9 cellular contexts compared by ENCODE assay signal in genomic region chr10:69222157-69223027, GRCh38. TPM values are rescaled to one million over a fixed set of nuclear protein-coding genes. Genes with fewer than 3 reads are reported as not detected.
DNase-seq lines count a peak whose midpoint lies in the region; ATAC-seq and TF ChIP-seq lines count a peak whose summit lies in the region.
"Had no signal": no experiment of that assay in that cellular context is flagged by ENCODE, and none has a peak within 500 bp of the region (broad histone marks: within the 10 kb centered on the region; RNA-seq: fewer than 3 reads in every experiment).

No MANE protein-coding gene starts in this region.

- H3K9ac ChIP-seq in DND-41 (ENCODE audit: low read depth, low read length) = peak overlapping the region; percentile 36

- peak overlapping the region; percentile 67 for H2AFZ ChIP-seq in DND-41 (ENCODE audit: low read depth, low read length)

- ATAC-seq in DND-41 (ENCODE audit: insufficient read depth, low read depth) (peak; percentile 92), GM19438 (IDR thresholded peaks at IDR 0.05; ENCODE audit: low read depth, unreplicated experiment) (peak; percentile 96), HG03469 (IDR thresholded peaks at IDR 0.05; ENCODE audit: unreplicated experiment) (peak; percentile 95), RWPE2 (ENCODE audit: low read depth) (peak; percentile 96), right cardiac atrium (peak; percentile 55 to 65)

- peaks cover 23% of the 10 kb centered on the region for H3K4me1 Mint-ChIP-seq in activated naive CD4-positive, alpha-beta T cell treated with anti-CD3 and anti-CD28 coated beads for 36 hours (ENCODE audit: low read depth)

- H3K27me3 Mint-ChIP-seq in activated naive CD4-positive, alpha-beta T cell treated with anti-CD3 and anti-CD28 coated beads for 36 hours (ENCODE audit: low read depth) = no peaks in the 10 kb centered on the region

- no peaks in the 10 kb centered on the region for H3K9me3 Mint-ChIP-seq in activated naive CD4-positive, alpha-beta T cell treated with anti-CD3 and anti-CD28 coated beads for 36 hours

- peak overlapping the region; percentile 76 for H3K27ac ChIP-seq in DND-41 (ENCODE audit: low read length)
- H3K27ac ChIP-seq in RWPE2 (ENCODE audit: poor library complexity, severe bottlenecking) = peak overlapping the region; percentile 93
- H3K27ac ChIP-seq in right cardiac atrium (ENCODE audit: low read length) = no peak overlapping the region

- H3K4me2 ChIP-seq in DND-41 (ENCODE audit: insufficient read depth, low read length) = peak overlapping the region; percentile 53

- H4K20me1 ChIP-seq in DND-41 (ENCODE audit: insufficient read depth, low read length) = no peaks in the 10 kb centered on the region

- DNase-seq in DND-41 (peak; percentile 83), RWPE2 (ENCODE audit: low spot score) (peak; percentile 86), right cardiac atrium (no peak), NCI-H748 treated with DMSO at 0.1 percent for 48 hours (lab: John Stamatoyannopoulos, UW) (no peak)
- peak; percentile 93 for DNase-seq in activated naive CD4-positive, alpha-beta T cell treated with anti-CD3 and anti-CD28 coated beads for 36 hours
- peak; percentile 67 to 75 (median 72) for DNase-seq in stimulated activated CD4-positive, alpha-beta T cell treated with anti-CD3 and anti-CD28 coated beads, Interleukin-12 subunit alpha, Interleukin-12 subunit beta, amount 100 ng/mL, for 48 hours (ENCODE audit: low read depth in 2 of 3, low spot score in 1 of 3)

- no peaks in the 10 kb centered on the region for H3K79me2 ChIP-seq in DND-41 (ENCODE audit: insufficient read depth, low read length)

- intact Hi-C loops in activated naive CD4-positive, alpha-beta T cell treated with anti-CD3 and anti-CD28 coated beads for 36 hours (cut with micrococcal nuclease) = loop anchor here (1.0 to 5.0 kb wide), 10 partner anchors 8 to 266 kb away; partner anchors contain the start of genes DDX21, KIFBP, SUPV3L1 and VPS26A
- intact Hi-C loops in right cardiac atrium (cut with DNase I) = no loop called here

- no peaks in the 10 kb centered on the region for H3K36me3 Mint-ChIP-seq in activated naive CD4-positive, alpha-beta T cell treated with anti-CD3 and anti-CD28 coated beads for 36 hours (ENCODE audit: low read depth)

- CTCF ChIA-PET in activated naive CD4-positive, alpha-beta T cell treated with anti-CD3 and anti-CD28 coated beads for 36 hours (lab: Charles Lee) = interaction anchor here (0.6 to 2.1 kb wide), 6 partner anchors 10 to 216 kb away, joined by 4 to 8 read pairs (median 4); no protein-coding TSS in a partner anchor

- peaks cover 34% of the 10 kb centered on the region for H3K4me1 ChIP-seq in DND-41 (ENCODE audit: insufficient read depth, low read length)
- H3K4me1 ChIP-seq in RWPE2 (ENCODE audit: insufficient read depth, poor library complexity, severe bottlenecking) = peaks cover 40% of the 10 kb centered on the region
- no peaks in the 10 kb centered on the region for H3K4me1 ChIP-seq in right cardiac atrium (ENCODE audit: control insufficient read depth, insufficient read depth, low read length)

- 45% methylated on average over 11 of the region's 11 CpGs for whole genome bisulfite sequencing in right cardiac atrium

- no peak overlapping the region; a peak in 1 of 4 replicates for H3K4me3 ChIP-seq in DND-41 (ENCODE audit: low read depth in 1 of 2, low read length in 2 of 2)
- H3K4me3 ChIP-seq in RWPE2 (ENCODE audit: severe bottlenecking) = no peak overlapping the region
- no peak overlapping the region for H3K4me3 ChIP-seq in right cardiac atrium (ENCODE audit: low read length)

- no peaks in the 10 kb centered on the region for H3K27me3 ChIP-seq in DND-41 (ENCODE audit: insufficient read depth, low read length, poor library complexity)
- no peaks in the 10 kb centered on the region for H3K27me3 ChIP-seq in RWPE2 (ENCODE audit: insufficient read depth, poor library complexity, severe bottlenecking)
- H3K27me3 ChIP-seq in right cardiac atrium (ENCODE audit: control insufficient read depth, insufficient read depth) = no peaks in the 10 kb centered on the region

- H3K36me3 ChIP-seq in DND-41 (ENCODE audit: insufficient read depth, low read length) (no peaks in the 10 kb centered on the region), RWPE2 (ENCODE audit: low read depth) (no peaks in the 10 kb centered on the region)

- no peaks in the 10 kb centered on the region for H3K9me3 ChIP-seq in DND-41 (ENCODE audit: insufficient read depth, low read length, severe bottlenecking)
- no peaks in the 10 kb centered on the region for H3K9me3 ChIP-seq in RWPE2 (ENCODE audit: severe bottlenecking)
- no peaks in the 10 kb centered on the region for H3K9me3 ChIP-seq in right cardiac atrium (ENCODE audit: control insufficient read depth, low read length)

- H3K27ac Mint-ChIP-seq in activated naive CD4-positive, alpha-beta T cell treated with anti-CD3 and anti-CD28 coated beads for 36 hours = peak overlapping the region; percentile 85

- TF ChIP-seq CTCF in DND-41 (IDR thresholded peaks at IDR 0.05; ENCODE audit: borderline replicate concordance, extremely low read depth, low read length, poor library complexity, severe bottlenecking) (peak; percentile 80), RWPE2 (IDR thresholded peaks at IDR 0.05; ENCODE audit: poor library complexity, severe bottlenecking) (peak; percentile 85)

- peak overlapping the region; percentile 60 for H3K4me3 Mint-ChIP-seq in activated naive CD4-positive, alpha-beta T cell treated with anti-CD3 and anti-CD28 coated beads for 36 hours

RNA-seq across cellular contexts. Expression of gene HKDC1, which starts 2.3 kb away (rescaled TPM):
- 1 to 10 TPM; 1.5 to 1.6 TPM for total RNA-seq in activated naive CD4-positive, alpha-beta T cell treated with anti-CD3 and anti-CD28 coated beads for 36 hours
- under 1 TPM in 2 of 4 donors, not detected in 2; 0.15 to 0.42 TPM for total RNA-seq in right cardiac atrium
- 0.05 TPM for polyA plus RNA-seq in right cardiac atrium
- total RNA-seq: pulmonary artery endothelial cell had no signal

RNA-seq across cellular contexts. Expression of gene SUPV3L1, which starts 42.4 kb away (rescaled TPM):
- 10 to 100 TPM; 38.4 to 41.1 TPM for total RNA-seq in activated naive CD4-positive, alpha-beta T cell treated with anti-CD3 and anti-CD28 coated beads for 36 hours
- 10 to 100 TPM; 29.9 to 38.0 (median 33.5) TPM for total RNA-seq in right cardiac atrium
- polyA plus RNA-seq in right cardiac atrium = 53.5 TPM

RNA-seq across cellular contexts. Expression of gene HK1, which starts 55.9 kb away (rescaled TPM):
- 100 to 1,000 TPM; 172 to 179 TPM for total RNA-seq in activated naive CD4-positive, alpha-beta T cell treated with anti-CD3 and anti-CD28 coated beads for 36 hours
- 100 to 1,000 TPM; 270 to 313 (median 287) TPM for total RNA-seq in right cardiac atrium
- 165 TPM for polyA plus RNA-seq in right cardiac atrium

Comparison
In these comparisons a context has a peak if more than half of its experiments do, and no peak if none do; other contexts are left out.
1. DNase-seq: peak in DND-41 (single experiment), RWPE2 (single experiment), activated naive CD4-positive, alpha-beta T cell treated with anti-CD3 and anti-CD28 coated beads for 36 hours (single experiment) and stimulated activated CD4-positive, alpha-beta T cell treated with anti-CD3 and anti-CD28 coated beads, Interleukin-12 subunit alpha, Interleukin-12 subunit beta, amount 100 ng/mL, for 48 hours (3 of 3); none in right cardiac atrium (0 of 3) and NCI-H748 treated with DMSO at 0.1 percent for 48 hours (single experiment).
2. Peak in every context shown above with its lines, with median percentiles within 50 percentile points of each other: ATAC-seq.